In the genomic region with DNA sequence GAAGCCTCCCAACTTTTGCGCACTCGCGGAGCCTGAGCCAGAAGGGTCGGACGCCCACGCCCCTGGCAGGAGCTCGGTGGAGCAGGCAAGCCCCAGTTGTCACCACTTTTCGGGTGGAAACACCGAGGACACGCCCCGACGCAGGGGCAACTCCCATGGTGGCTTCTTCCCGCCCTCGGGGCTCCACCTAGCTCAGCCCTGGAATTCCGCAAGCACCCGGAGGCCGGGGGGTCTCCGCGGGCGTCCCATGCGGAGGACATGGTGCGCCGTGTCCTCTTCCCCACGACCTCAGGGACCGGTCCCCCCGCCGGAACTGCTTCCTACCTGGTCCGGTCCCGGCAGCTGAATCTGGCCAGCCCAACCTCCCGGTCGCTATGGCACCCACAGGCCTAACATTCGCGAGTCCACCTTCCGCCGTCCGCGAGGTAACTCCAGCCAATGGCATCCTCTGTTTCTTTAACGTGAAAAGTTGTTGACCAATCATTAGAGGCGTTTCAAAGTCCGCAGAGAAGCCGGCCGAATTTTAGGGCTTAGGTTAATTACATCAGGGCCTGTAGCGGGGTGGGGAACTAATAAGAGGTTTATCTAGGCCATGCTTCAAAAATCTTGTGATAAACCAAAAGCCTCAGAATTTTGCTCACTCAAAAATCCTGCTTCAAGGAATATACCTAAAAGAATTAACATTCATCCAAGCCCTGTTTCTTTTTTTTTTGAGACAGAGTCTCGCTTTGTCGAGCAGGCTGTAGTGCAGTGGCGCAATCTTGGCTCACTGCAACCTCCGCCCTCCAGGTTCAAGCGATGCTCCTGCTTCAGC, we compare ENCODE assay signal across 8 cellular contexts. TPM values are rescaled to one million over a fixed set of nuclear protein-coding genes. Genes with fewer than 3 reads are reported as not detected.
DNase-seq lines count a peak whose midpoint lies in the region; ATAC-seq and TF ChIP-seq lines count a peak whose summit lies in the region.

TSS of gene STPG1 (minus strand) at position 433 of the 814 bp plus-strand sequence. CDS start 12,394 bp downstream, outside the sequence.

- peaks cover 0 to 2% (median 0%) of the 10 kb centered on the region in 11 donors for H3K9me3 Mint-ChIP-seq in naive thymus-derived CD4-positive, alpha-beta T cell
- no peaks in the 10 kb centered on the region for H3K9me3 Mint-ChIP-seq in stimulated activated naive B cell treated with anti-CD40 and anti-IgM and Interleukin-4, amounts not matched to agents 10 μg/mL and 1 μg/mL and 100 μg/mL, for 72 hours

- ATAC-seq in RWPE2 (ENCODE audit: low read depth): peak; percentile 23; the same call in 2 of the 3 replicates
- peak; percentile 44 for ATAC-seq in naive thymus-derived CD4-positive, alpha-beta T cell
- ATAC-seq in stimulated activated naive B cell treated with anti-CD40 and anti-IgM and Interleukin-4, amounts not matched to agents 10 μg/mL and 1 μg/mL and 100 μg/mL, for 72 hours (replicated peaks): peak; percentile 62 to 67
- ATAC-seq in GM21526 (IDR thresholded peaks at IDR 0.05; ENCODE audit: low FRiP score, unreplicated experiment): no peak

- H3K9me3 ChIP-seq in ES-I3 (ENCODE audit: control insufficient read depth, insufficient read depth, low read length) (no peaks in the 10 kb centered on the region), RWPE2 (ENCODE audit: severe bottlenecking) (peaks cover 2% of the 10 kb centered on the region)
- no peaks in the 10 kb centered on the region for H3K9me3 ChIP-seq in naive thymus-derived CD4-positive, alpha-beta T cell (ENCODE audit: control insufficient read depth in 2 of 3, low read length in 3 of 3)

- H3K4me1 ChIP-seq in ES-I3 (ENCODE audit: insufficient read depth, low read length) (peaks cover 10% of the 10 kb centered on the region), RWPE2 (ENCODE audit: insufficient read depth, poor library complexity, severe bottlenecking) (peaks cover 53% of the 10 kb centered on the region)
- H3K4me1 ChIP-seq in naive thymus-derived CD4-positive, alpha-beta T cell (ENCODE audit: control insufficient read depth in 2 of 2, insufficient read depth in 2 of 2, low read length in 2 of 2): peaks cover 23 to 32% of the 10 kb centered on the region in 2 donors

- H3K36me3 Mint-ChIP-seq in naive thymus-derived CD4-positive, alpha-beta T cell: peaks cover 0 to 5% (median 3%) of the 10 kb centered on the region in 5 donors
- no peaks in the 10 kb centered on the region for H3K36me3 Mint-ChIP-seq in stimulated activated naive B cell treated with anti-CD40 and anti-IgM and Interleukin-4, amounts not matched to agents 10 μg/mL and 1 μg/mL and 100 μg/mL, for 72 hours

- CTCF ChIA-PET in naive thymus-derived CD4-positive, alpha-beta T cell (lab: Charles Lee): interaction anchor here (0.6 to 6.1 kb wide), 13 partner anchors 14 to 217 kb away, joined by 3 to 43 read pairs (median 4); no protein-coding TSS in a partner anchor

- peak within 1 kb of the TSS; percentile 83 to 99 (median 90) for H3K27ac Mint-ChIP-seq in naive thymus-derived CD4-positive, alpha-beta T cell
- peak within 1 kb of the TSS; percentile 97 for H3K27ac Mint-ChIP-seq in stimulated activated naive B cell treated with anti-CD40 and anti-IgM and Interleukin-4, amounts not matched to agents 10 μg/mL and 1 μg/mL and 100 μg/mL, for 72 hours

- no peaks in the 10 kb centered on the region for H3K27me3 ChIP-seq in RWPE2 (ENCODE audit: insufficient read depth, poor library complexity, severe bottlenecking)
- H3K27me3 ChIP-seq in naive thymus-derived CD4-positive, alpha-beta T cell (ENCODE audit: control insufficient read depth in 2 of 2, insufficient read depth in 2 of 2, low read length in 2 of 2): no peaks in the 10 kb centered on the region

- peak within 1 kb of the TSS; percentile 81 for H3K9ac ChIP-seq in ES-I3 (ENCODE audit: low read depth, low read length)

- H3K4me3 ChIP-seq in RWPE2 (ENCODE audit: severe bottlenecking) (peak within 1 kb of the TSS; percentile 68), fibroblast of pulmonary artery (replicated peaks; ENCODE audit: low read depth, low read length) (peak within 1 kb of the TSS; percentile 73)
- peak within 1 kb of the TSS; percentile 79 for H3K4me3 ChIP-seq in naive thymus-derived CD4-positive, alpha-beta T cell (ENCODE audit: low read length)

- H3K4me3 Mint-ChIP-seq in naive thymus-derived CD4-positive, alpha-beta T cell: peak within 1 kb of the TSS; percentile 88 to 100 (median 98)
- H3K4me3 Mint-ChIP-seq in stimulated activated naive B cell treated with anti-CD40 and anti-IgM and Interleukin-4, amounts not matched to agents 10 μg/mL and 1 μg/mL and 100 μg/mL, for 72 hours: peak within 1 kb of the TSS; percentile 94 to 99

- in situ Hi-C loops in KBM-7 (cut with MboI; ENCODE audit: low pct_unique_long_range_greater_than_20kb, low sequenced_read_pairs): no loop called here

- no peak for TF ChIP-seq CTCF in RWPE2 (IDR thresholded peaks at IDR 0.05; ENCODE audit: poor library complexity, severe bottlenecking)
- no peak for TF ChIP-seq CTCF in fibroblast of pulmonary artery (IDR thresholded peaks at IDR 0.05; ENCODE audit: low read length, missing control alignments)

- H3K36me3 ChIP-seq in ES-I3 (ENCODE audit: insufficient read depth, low read length) (no peaks in the 10 kb centered on the region), RWPE2 (ENCODE audit: low read depth) (peaks cover 7% of the 10 kb centered on the region; the same call in 1 of the 2 replicates)
- H3K36me3 ChIP-seq in naive thymus-derived CD4-positive, alpha-beta T cell (ENCODE audit: control insufficient read depth in 2 of 3, insufficient read depth in 3 of 3, low read length in 3 of 3): peaks cover 0 to 4% (median 0%) of the 10 kb centered on the region in 3 experiments

- intact Hi-C loops in naive thymus-derived CD4-positive, alpha-beta T cell (cut with micrococcal nuclease): loop anchor here in 1 of 2 donors (2.0 to 10.0 kb wide), 4 partner anchors 15 to 1151 kb away; partner anchors contain the start of gene PNRC2

- peak; percentile 97 for DNase-seq in KBM-7
- peak; percentile 85 for DNase-seq in RWPE2 (ENCODE audit: low spot score)
- DNase-seq in activated effector memory CD4-positive, alpha-beta T cell treated with Interleukin-2 at 50 U/mL for 16 hours: peak; percentile 67
- DNase-seq in fibroblast of pulmonary artery (ENCODE audit: low read depth): peak; percentile 90
- DNase-seq in naive thymus-derived CD4-positive, alpha-beta T cell: peak; percentile 46 to 81 (median 72)
- DNase-seq in stimulated activated naive B cell treated with anti-CD40 and anti-IgM and Interleukin-4, amounts not matched to agents 10 μg/mL and 1 μg/mL and 100 μg/mL, for 72 hours: peak; percentile 90

- peak within 1 kb of the TSS; percentile 70 for H3K27ac ChIP-seq in RWPE2 (ENCODE audit: poor library complexity, severe bottlenecking)
- peak within 1 kb of the TSS; percentile 78 for H3K27ac ChIP-seq in naive thymus-derived CD4-positive, alpha-beta T cell (ENCODE audit: low read depth, low read length)

- peaks cover 34 to 73% (median 63%) of the 10 kb centered on the region in 7 donors for H3K4me1 Mint-ChIP-seq in naive thymus-derived CD4-positive, alpha-beta T cell
- H3K4me1 Mint-ChIP-seq in stimulated activated naive B cell treated with anti-CD40 and anti-IgM and Interleukin-4, amounts not matched to agents 10 μg/mL and 1 μg/mL and 100 μg/mL, for 72 hours: peaks cover 28 to 56% of the 10 kb centered on the region in 2 donors

- POLR2A ChIA-PET in naive thymus-derived CD4-positive, alpha-beta T cell (lab: Charles Lee): interaction anchor here (0.6 to 10.7 kb wide), 8 partner anchors 9 to 174 kb away, joined by 3 to 149 read pairs (median 6); partner anchors contain the start of gene RCAN3

- H3K27me3 Mint-ChIP-seq in naive thymus-derived CD4-positive, alpha-beta T cell: no peaks in the 10 kb centered on the region
- H3K27me3 Mint-ChIP-seq in stimulated activated naive B cell treated with anti-CD40 and anti-IgM and Interleukin-4, amounts not matched to agents 10 μg/mL and 1 μg/mL and 100 μg/mL, for 72 hours: no peaks in the 10 kb centered on the region

RNA-seq across cellular contexts. Expression of gene STPG1, which starts in this region (rescaled TPM):
- total RNA-seq in naive thymus-derived CD4-positive, alpha-beta T cell: 1 to 10 TPM; 3.1 to 6.4 (median 5.3) TPM
- 10 to 100 TPM in 1 of 2 donors, 1 to 10 TPM in 1; 5.3 to 10.1 TPM for polyA plus RNA-seq in naive thymus-derived CD4-positive, alpha-beta T cell
